ENCODE assay signal across 10 cellular contexts in the genomic region with DNA sequence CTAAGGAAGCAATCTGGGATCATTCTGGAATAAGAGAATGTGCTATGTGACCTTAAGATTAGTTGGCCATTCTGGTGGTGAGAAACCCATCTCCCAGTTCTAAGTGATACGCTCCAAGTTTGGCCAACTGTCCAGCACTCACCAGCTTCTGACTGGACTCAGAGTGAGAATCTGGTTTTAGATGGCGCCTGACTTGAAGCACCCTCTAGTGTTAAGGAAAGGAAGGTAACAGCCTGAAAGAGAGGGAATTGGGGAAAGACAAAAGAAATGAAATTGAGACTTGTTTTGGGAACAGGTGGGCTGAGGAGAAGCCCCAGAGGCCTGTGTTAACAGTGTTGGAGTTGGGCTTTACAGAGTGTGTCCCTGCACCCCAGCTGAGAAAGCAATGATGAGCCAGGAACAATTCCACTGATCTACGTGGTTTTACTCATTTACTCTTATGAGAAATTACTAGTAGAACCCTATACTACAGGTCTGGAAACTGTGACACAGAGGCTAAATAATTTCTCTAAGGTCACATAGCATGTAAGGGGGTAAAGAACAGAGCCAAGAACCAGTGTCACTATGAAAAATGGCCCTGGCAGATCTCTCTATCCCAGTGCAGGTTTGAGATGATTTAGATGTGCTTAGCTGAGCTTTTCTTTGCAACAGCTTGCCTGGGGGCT. TPM values are rescaled to one million over a fixed set of nuclear protein-coding genes. Genes with fewer than 3 reads are reported as not detected.
DNase-seq lines count a peak whose midpoint lies in the region; ATAC-seq and TF ChIP-seq lines count a peak whose summit lies in the region.
"Had no signal": no experiment of that assay in that cellular context is flagged by ENCODE, and none has a peak within 500 bp of the region (broad histone marks: within the 10 kb centered on the region; RNA-seq: fewer than 3 reads in every experiment).

No MANE protein-coding gene starts in this region.

- no peak for TF ChIP-seq POLR2A in body of pancreas (IDR thresholded peaks at IDR 0.05)

- peak; percentile 53 for TF ChIP-seq CTCF in LNCAP (IDR thresholded peaks at IDR 0.05)
- peak in 6 of 7 experiments; percentile 25 to 76 (median 56) for TF ChIP-seq CTCF in body of pancreas (IDR thresholded peaks at IDR 0.05)
- peak; percentile 36 for TF ChIP-seq CTCF in neural cell (IDR thresholded peaks at IDR 0.05; ENCODE audit: poor library complexity, severe bottlenecking)

- intact Hi-C loops in body of pancreas (cut with DNase I), result no loop called here

- POLR2A ChIA-PET in activated CD4-positive, alpha-beta memory T cell treated with anti-CD3 and anti-CD28 coated beads, Interleukin-2, amount 10 ng/mL, durations not matched to agents 7 days and 5 days (lab: Charles Lee), result interaction anchor here (1.2 kb wide), 1 partner anchor 268 kb away, joined by 3 read pairs; no protein-coding TSS in a partner anchor

- H3K9ac ChIP-seq in neural cell (ENCODE audit: low read length), result no peak overlapping the region

- no peaks in the 10 kb centered on the region for H3K27me3 ChIP-seq in body of pancreas
- no peaks in the 10 kb centered on the region for H3K27me3 ChIP-seq in neural cell (ENCODE audit: insufficient read depth, low read depth, low read length)

- CTCF ChIA-PET in activated CD4-positive, alpha-beta memory T cell treated with anti-CD3 and anti-CD28 coated beads, Interleukin-2, amount 10 ng/mL, durations not matched to agents 7 days and 5 days (lab: Charles Lee), result interaction anchor here (1.0 to 6.9 kb wide), 6 partner anchors 10 to 520 kb away, joined by 3 to 88 read pairs (median 3); no protein-coding TSS in a partner anchor

- TF ChIP-seq EP300 in neural cell (conservative IDR thresholded peaks at IDR 0.05; ENCODE audit: poor library complexity, severe bottlenecking), result no peak

- TF ChIP-seq RAD21 in neural cell (conservative IDR thresholded peaks at IDR 0.05), result no peak

- H3K4me2 ChIP-seq in neural cell (ENCODE audit: low read length), result no peak overlapping the region

- H3K9me2 ChIP-seq in neural cell (ENCODE audit: insufficient read depth, low read length), result no peaks in the 10 kb centered on the region

- H3K9me3 ChIP-seq in body of pancreas, result no peaks in the 10 kb centered on the region
- no peaks in the 10 kb centered on the region for H3K9me3 ChIP-seq in neural cell (ENCODE audit: low read length)

- ATAC-seq in body of pancreas, result peak; percentile 66

- no peaks in the 10 kb centered on the region for H3K9me3 Mint-ChIP-seq in activated CD4-positive, alpha-beta memory T cell treated with anti-CD3 and anti-CD28 coated beads, Interleukin-2, amount 10 ng/mL, durations not matched to agents 7 days and 5 days

- peak; percentile 63 for DNase-seq in ELF-1 (ENCODE audit: low read depth, low spot score)
- peak in 2 of 4 donors; percentile 13 to 28 for DNase-seq in body of pancreas
- DNase-seq in activated CD4-positive, alpha-beta memory T cell treated with anti-CD3 and anti-CD28 coated beads, Interleukin-2, amount 10 ng/mL, durations not matched to agents 7 days and 5 days, result no peak
- DNase-seq in NCI-H345 treated with DMSO at 0.1 percent for 48 hours (lab: John Stamatoyannopoulos, UW; ENCODE audit: unreplicated experiment), result no peak
- no peak for DNase-seq in activated CD4-positive, CD25-positive, alpha-beta regulatory T cell treated with anti-CD3 and anti-CD28 coated beads, Interleukin-2, amount 50 U/mL, for 72 hours
- no peak for DNase-seq in NCI-H1417 treated with DMSO at 0.1 percent for 48 hours (lab: John Stamatoyannopoulos, UW)
- DNase-seq: NCI-H774 had no signal

- WGBS in body of pancreas, 2 donors, result 66 to 74% methylated on average over 3 of the region's 3 CpGs

- H3K4me1 Mint-ChIP-seq in activated CD4-positive, alpha-beta memory T cell treated with anti-CD3 and anti-CD28 coated beads, Interleukin-2, amount 10 ng/mL, durations not matched to agents 7 days and 5 days, result no peaks in the 10 kb centered on the region

- H4K20me1 ChIP-seq in neural cell (ENCODE audit: insufficient read depth), result no peaks in the 10 kb centered on the region

- H3K4me3 Mint-ChIP-seq in activated CD4-positive, alpha-beta memory T cell treated with anti-CD3 and anti-CD28 coated beads, Interleukin-2, amount 10 ng/mL, durations not matched to agents 7 days and 5 days, result no peak overlapping the region

- H3K4me1 ChIP-seq in body of pancreas, result no peaks in the 10 kb centered on the region

- no peak overlapping the region for H2AFZ ChIP-seq in neural cell (ENCODE audit: low read depth, low read length)

- H3F3A ChIP-seq in neural cell (ENCODE audit: insufficient read depth, low read length, poor library complexity, severe bottlenecking), result no peaks in the 10 kb centered on the region

- H3K4me3 ChIP-seq in body of pancreas (no peak overlapping the region), neural cell (ENCODE audit: low read length) (no peak overlapping the region)

- H3K79me2 ChIP-seq in neural cell (replicated peaks; ENCODE audit: insufficient read depth, low read length), result no peaks in the 10 kb centered on the region

- H3K27ac Mint-ChIP-seq in activated CD4-positive, alpha-beta memory T cell treated with anti-CD3 and anti-CD28 coated beads, Interleukin-2, amount 10 ng/mL, durations not matched to agents 7 days and 5 days, result no peak overlapping the region

- H3K36me3 Mint-ChIP-seq in activated CD4-positive, alpha-beta memory T cell treated with anti-CD3 and anti-CD28 coated beads, Interleukin-2, amount 10 ng/mL, durations not matched to agents 7 days and 5 days (ENCODE audit: low read depth), result no peaks in the 10 kb centered on the region

- no peaks in the 10 kb centered on the region for H3K36me3 ChIP-seq in body of pancreas (replicated peaks in 1 of 2; ENCODE audit: insufficient read depth in 1 of 2, low read depth in 2 of 2)
- H3K36me3 ChIP-seq in neural cell (ENCODE audit: insufficient read depth, low read length), result no peaks in the 10 kb centered on the region

- no peak overlapping the region for H3K27ac ChIP-seq in body of pancreas
- no peak overlapping the region for H3K27ac ChIP-seq in neural cell (ENCODE audit: low read length)

- H3K27me3 Mint-ChIP-seq in activated CD4-positive, alpha-beta memory T cell treated with anti-CD3 and anti-CD28 coated beads, Interleukin-2, amount 10 ng/mL, durations not matched to agents 7 days and 5 days, result peaks cover 36% of the 10 kb centered on the region

TF ChIP-seq in neural cell, 6 proteins besides CTCF, POLR2A, EP300 and RAD21:
- TF ChIP-seq MXI1 (conservative IDR thresholded peaks at IDR 0.05; ENCODE audit: poor library complexity, severe bottlenecking) (no peak), POLR2AphosphoS5 (IDR thresholded peaks at IDR 0.05) (no peak), EZH2 (IDR thresholded peaks at IDR 0.05; ENCODE audit: borderline replicate concordance, insufficient read depth, low read length, poor library complexity, severe bottlenecking) (no peak), TAF1 (IDR thresholded peaks at IDR 0.05; ENCODE audit: low read depth) (no peak), SMC3 (conservative IDR thresholded peaks at IDR 0.05; ENCODE audit: poor library complexity) (no peak)
- TF ChIP-seq, protein P1, sequence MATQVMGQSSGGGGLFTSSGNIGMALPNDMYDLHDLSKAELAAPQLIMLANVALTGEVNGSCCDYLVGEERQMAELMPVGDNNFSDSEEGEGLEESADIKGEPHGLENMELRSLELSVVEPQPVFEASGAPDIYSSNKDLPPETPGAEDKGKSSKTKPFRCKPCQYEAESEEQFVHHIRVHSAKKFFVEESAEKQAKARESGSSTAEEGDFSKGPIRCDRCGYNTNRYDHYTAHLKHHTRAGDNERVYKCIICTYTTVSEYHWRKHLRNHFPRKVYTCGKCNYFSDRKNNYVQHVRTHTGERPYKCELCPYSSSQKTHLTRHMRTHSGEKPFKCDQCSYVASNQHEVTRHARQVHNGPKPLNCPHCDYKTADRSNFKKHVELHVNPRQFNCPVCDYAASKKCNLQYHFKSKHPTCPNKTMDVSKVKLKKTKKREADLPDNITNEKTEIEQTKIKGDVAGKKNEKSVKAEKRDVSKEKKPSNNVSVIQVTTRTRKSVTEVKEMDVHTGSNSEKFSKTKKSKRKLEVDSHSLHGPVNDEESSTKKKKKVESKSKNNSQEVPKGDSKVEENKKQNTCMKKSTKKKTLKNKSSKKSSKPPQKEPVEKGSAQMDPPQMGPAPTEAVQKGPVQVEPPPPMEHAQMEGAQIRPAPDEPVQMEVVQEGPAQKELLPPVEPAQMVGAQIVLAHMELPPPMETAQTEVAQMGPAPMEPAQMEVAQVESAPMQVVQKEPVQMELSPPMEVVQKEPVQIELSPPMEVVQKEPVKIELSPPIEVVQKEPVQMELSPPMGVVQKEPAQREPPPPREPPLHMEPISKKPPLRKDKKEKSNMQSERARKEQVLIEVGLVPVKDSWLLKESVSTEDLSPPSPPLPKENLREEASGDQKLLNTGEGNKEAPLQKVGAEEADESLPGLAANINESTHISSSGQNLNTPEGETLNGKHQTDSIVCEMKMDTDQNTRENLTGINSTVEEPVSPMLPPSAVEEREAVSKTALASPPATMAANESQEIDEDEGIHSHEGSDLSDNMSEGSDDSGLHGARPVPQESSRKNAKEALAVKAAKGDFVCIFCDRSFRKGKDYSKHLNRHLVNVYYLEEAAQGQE (IDR thresholded peaks at IDR 0.05; ENCODE audit: borderline replicate concordance), result no peak

RNA-seq across cellular contexts. Expression of a gene that starts 9.3 kb away (rescaled TPM):
- not detected for total RNA-seq in body of pancreas
- not detected in 2 replicates for polyA plus RNA-seq in neural cell
- not detected in 2 replicates for polyA minus RNA-seq in neural cell
- total RNA-seq in activated CD4-positive, alpha-beta memory T cell treated with anti-CD3 and anti-CD28 coated beads, Interleukin-2, amount 10 ng/mL, durations not matched to agents 7 days and 5 days, result not detected
- total RNA-seq: subcutaneous adipose tissue had no signal

RNA-seq across cellular contexts. Expression of a gene that starts 33.2 kb away (rescaled TPM):
- 10 to 100 TPM; 14.8 to 45.1 TPM for total RNA-seq in body of pancreas
- not detected in 2 replicates for polyA plus RNA-seq in neural cell
- polyA minus RNA-seq in neural cell, result not detected in 2 replicates
- total RNA-seq in activated CD4-positive, alpha-beta memory T cell treated with anti-CD3 and anti-CD28 coated beads, Interleukin-2, amount 10 ng/mL, durations not matched to agents 7 days and 5 days, result not detected

RNA-seq across cellular contexts. Expression of a gene that starts 53.0 kb away (rescaled TPM):
- 10 to 100 TPM; 11.2 to 23.3 TPM for total RNA-seq in body of pancreas
- not detected in 2 replicates for polyA plus RNA-seq in neural cell
- not detected in 2 replicates for polyA minus RNA-seq in neural cell
- under 1 TPM in 1 of 2 experiments, not detected in 1; 0.08 TPM for total RNA-seq in activated CD4-positive, alpha-beta memory T cell treated with anti-CD3 and anti-CD28 coated beads, Interleukin-2, amount 10 ng/mL, durations not matched to agents 7 days and 5 days

RNA-seq across cellular contexts. Expression of a gene that starts 57.8 kb away (rescaled TPM):
- 1 to 10 TPM in 1 of 2 donors, not detected in 1; 2.3 TPM for total RNA-seq in body of pancreas
- polyA plus RNA-seq in neural cell, result not detected in 2 replicates
- polyA minus RNA-seq in neural cell, result not detected in 2 replicates
- total RNA-seq in activated CD4-positive, alpha-beta memory T cell treated with anti-CD3 and anti-CD28 coated beads, Interleukin-2, amount 10 ng/mL, durations not matched to agents 7 days and 5 days, result 100 to 1,000 TPM; 117 to 121 TPM

Comparison
In these comparisons a context has a peak if more than half of its experiments do, and no peak if none do; other contexts are left out.
1. RNA of a gene that starts 33.2 kb away (total RNA-seq): 14.8 to 45.1 TPM in body of pancreas; not detected in activated CD4-positive, alpha-beta memory T cell treated with anti-CD3 and anti-CD28 coated beads, Interleukin-2, amount 10 ng/mL, durations not matched to agents 7 days and 5 days; every median in the first group is over 10 times any median in the second.
2. RNA of a gene that starts 53.0 kb away (total RNA-seq): 11.2 to 23.3 TPM in body of pancreas; 0.08 TPM in activated CD4-positive, alpha-beta memory T cell treated with anti-CD3 and anti-CD28 coated beads, Interleukin-2, amount 10 ng/mL, durations not matched to agents 7 days and 5 days; every median in the first group is over 10 times any median in the second.
3. Peak in every context shown above with its lines, with median percentiles within 50 percentile points of each other: CTCF ChIP-seq.